13 cellular contexts compared by ENCODE assay signal in genomic region chr6:87731080-87731479, GRCh38. TPM values are rescaled to one million over a fixed set of nuclear protein-coding genes. Genes with fewer than 3 reads are reported as not detected.
DNase-seq lines count a peak whose midpoint lies in the region; ATAC-seq, FAIRE-seq and TF ChIP-seq lines count a peak whose summit lies in the region.
"Had no signal": no experiment of that assay in that cellular context is flagged by ENCODE, and none has a peak within 500 bp of the region (broad histone marks: within the 10 kb centered on the region; RNA-seq: fewer than 3 reads in every experiment).

No MANE protein-coding gene starts in this region.

- no peaks in the 10 kb centered on the region for H3K27me3 ChIP-seq in HepG2 (ENCODE audit: control insufficient read depth in 1 of 2, insufficient read depth in 2 of 2, low read length in 2 of 2)
- H3K27me3 ChIP-seq in right lobe of liver, result no peaks in the 10 kb centered on the region
- H3K27me3 ChIP-seq in mammary epithelial cell (ENCODE audit: insufficient read depth, low read length), result no peaks in the 10 kb centered on the region
- H3K27me3 ChIP-seq in neutrophil, result no peaks in the 10 kb centered on the region
- no peaks in the 10 kb centered on the region for H3K27me3 ChIP-seq in upper lobe of right lung

- H3K36me3 ChIP-seq in HepG2 (replicated peaks in 1 of 2; ENCODE audit: control insufficient read depth in 1 of 2, insufficient read depth in 2 of 2, low read length in 2 of 2) (no peaks in the 10 kb centered on the region), right lobe of liver (no peaks in the 10 kb centered on the region), mammary epithelial cell (ENCODE audit: insufficient read depth, low read length) (no peaks in the 10 kb centered on the region), neutrophil (no peaks in the 10 kb centered on the region), upper lobe of right lung (no peaks in the 10 kb centered on the region)

- in situ Hi-C loops in HepG2 (cut with HindIII; ENCODE audit: extremely low pct_ligation_motif_present, low pct_unique_long_range_greater_than_20kb) (no loop called here), mammary epithelial cell (cut with MboI; ENCODE audit: low sequenced_read_pairs in 2 of 2) (no loop called here)

- ATAC-seq in HepG2 (peak; percentile 21; the same call in 1 of the 3 replicates), right lobe of liver (no peak), upper lobe of right lung (no peak), HG02970 (IDR thresholded peaks at IDR 0.05; ENCODE audit: low FRiP score, unreplicated experiment) (no peak), GM21619 (IDR thresholded peaks at IDR 0.05; ENCODE audit: unreplicated experiment) (no peak)
- ATAC-seq: GM23338 had no signal

- TF ChIP-seq CTCF in HepG2 (CRISPR knock-in tag; IDR thresholded peaks at IDR 0.05) (no peak), right lobe of liver (IDR thresholded peaks at IDR 0.05) (no peak), mammary epithelial cell (conservative IDR thresholded peaks at IDR 0.05 in 1 of 2, IDR thresholded peaks at IDR 0.05 in 1 of 2; ENCODE audit: extremely low read depth in 1 of 2, insufficient read depth in 1 of 2, low read depth in 1 of 2, low read length in 2 of 2) (no peak), neutrophil (IDR thresholded peaks at IDR 0.05) (no peak), upper lobe of right lung (IDR thresholded peaks at IDR 0.05) (no peak)

- H3K9ac ChIP-seq in HepG2 (ENCODE audit: insufficient read depth, low read depth, low read length), result no peak overlapping the region
- peak overlapping the region; percentile 8 for H3K9ac ChIP-seq in mammary epithelial cell (ENCODE audit: insufficient read depth, low read length)

- no peak overlapping the region for H2AFZ ChIP-seq in HepG2 (ENCODE audit: low read length)
- no peak overlapping the region for H2AFZ ChIP-seq in mammary epithelial cell (ENCODE audit: low read depth, low read length)

- H3K9me3 ChIP-seq in HepG2 (ENCODE audit: low read length), result no peaks in the 10 kb centered on the region
- H3K9me3 ChIP-seq in right lobe of liver, result no peaks in the 10 kb centered on the region
- H3K9me3 ChIP-seq in mammary epithelial cell (replicated peaks; ENCODE audit: insufficient read depth, low read length), result no peaks in the 10 kb centered on the region
- H3K9me3 ChIP-seq in neutrophil, result no peaks in the 10 kb centered on the region
- no peaks in the 10 kb centered on the region for H3K9me3 ChIP-seq in upper lobe of right lung

- DNase-seq in HepG2 (ENCODE audit: low spot score) (no peak), right lobe of liver (no peak), mammary epithelial cell (no peak), upper lobe of right lung (no peak), SKM-1 (lab: John Stamatoyannopoulos, UW; ENCODE audit: unreplicated experiment) (no peak)
- DNase-seq: Calu3, DND-41 had no signal

- intact Hi-C loops in HepG2 (cut with micrococcal nuclease; ENCODE audit: unreplicated experiment) (loop anchor here (5.0 kb wide), 1 partner anchor 41 kb away; no protein-coding TSS in a partner anchor), right lobe of liver (cut with DNase I) (no loop called here), mammary epithelial cell (cut with micrococcal nuclease) (loop anchor here (2.0 kb wide), 1 partner anchor 66 kb away; no protein-coding TSS in a partner anchor), upper lobe of right lung (cut with DNase I) (no loop called here)

- H3K27ac ChIP-seq in HepG2 (ENCODE audit: extremely low read length, insufficient read depth, low read length) (no peak overlapping the region), right lobe of liver (no peak overlapping the region), mammary epithelial cell (ENCODE audit: insufficient read depth, low read depth, low read length) (peak overlapping the region; percentile 92), neutrophil (peak overlapping the region; percentile 95), upper lobe of right lung (peak overlapping the region; percentile 65)
- H3K27ac ChIP-seq: SK-N-MC had no signal

- dilution Hi-C loops in mammary epithelial cell (cut with HindIII; ENCODE audit: low sequenced_read_pairs), result no loop called here

- BruUV-seq in HepG2 (replicated peaks; lab: Mats Ljungman, UMichigan) (no TSS peak), mammary epithelial cell (replicated peaks; lab: Mats Ljungman, UMichigan) (no TSS peak)

- TF ChIP-seq RAD21 in HepG2 (CRISPR knock-in tag; IDR thresholded peaks at IDR 0.05), result no peak

- H3K79me2 ChIP-seq in HepG2 (ENCODE audit: insufficient read depth, low read length) (no peaks in the 10 kb centered on the region), mammary epithelial cell (ENCODE audit: insufficient read depth, low read length) (no peaks in the 10 kb centered on the region)

- peaks cover 48% of the 10 kb centered on the region for H3K4me1 ChIP-seq in HepG2 (ENCODE audit: insufficient read depth, low read length)
- peaks cover 0 to 18% (median 5%) of the 10 kb centered on the region in 4 donors for H3K4me1 ChIP-seq in right lobe of liver
- H3K4me1 ChIP-seq in mammary epithelial cell (ENCODE audit: insufficient read depth, low read length), result peaks cover 44% of the 10 kb centered on the region
- H3K4me1 ChIP-seq in neutrophil (ENCODE audit: control insufficient read depth in 1 of 2, insufficient read depth in 1 of 2, low read depth in 1 of 2, low read length in 1 of 2), result peaks cover 60 to 67% of the 10 kb centered on the region in 2 experiments
- peaks cover 24% of the 10 kb centered on the region for H3K4me1 ChIP-seq in upper lobe of right lung

- CTCF ChIA-PET in HepG2 (lab: Yijun Ruan, JAX; ENCODE audit: low intra/inter-chr PET ratio, low total read pairs), result no interaction called here
- CTCF ChIA-PET in mammary epithelial cell (lab: Charles Lee; ENCODE audit: low non-redundant PET), result interaction anchor here (0.7 kb wide), 1 partner anchor 28 kb away, joined by 16 read pairs; no protein-coding TSS in a partner anchor

- TF ChIP-seq EP300 in HepG2 (IDR thresholded peaks at IDR 0.05; ENCODE audit: low read depth in 2 of 2, low read length in 2 of 2), result no peak
- no peak for TF ChIP-seq EP300 in HepG2 (CRISPR knock-in tag; IDR thresholded peaks at IDR 0.05; ENCODE audit: borderline replicate concordance)

- POLR2A ChIA-PET in HepG2 (lab: Yijun Ruan, JAX), result interaction anchor here (0.7 to 2.0 kb wide), 2 partner anchors 29 to 228 kb away, joined by 3 to 5 read pairs; partner anchors contain the start of gene AKIRIN2

- H4K20me1 ChIP-seq in HepG2 (ENCODE audit: insufficient read depth, low read length) (no peaks in the 10 kb centered on the region), mammary epithelial cell (ENCODE audit: insufficient read depth, low read length) (no peaks in the 10 kb centered on the region)

- no peak for FAIRE-seq in HepG2 (lab: Jason Lieb, UNC)
- FAIRE-seq: A204.1 had no signal

- peak overlapping the region; percentile 25; the same call in 1 of the 2 replicates for H3K4me2 ChIP-seq in HepG2 (ENCODE audit: low read depth, low read length)
- peak overlapping the region; percentile 65 for H3K4me2 ChIP-seq in mammary epithelial cell (ENCODE audit: insufficient read depth, low read depth, low read length)
- H3K4me2 ChIP-seq: GM23338 had no signal

- H3K4me3 ChIP-seq in HepG2 (replicated peaks in 1 of 3; ENCODE audit: insufficient read depth in 1 of 3, low read depth in 2 of 3, low read length in 3 of 3), result no peak overlapping the region
- no peak overlapping the region for H3K4me3 ChIP-seq in right lobe of liver
- no peak overlapping the region for H3K4me3 ChIP-seq in mammary epithelial cell (replicated peaks in 1 of 3; ENCODE audit: insufficient read depth in 1 of 3, low read depth in 2 of 3, low read length in 3 of 3)
- peak overlapping the region; percentile 53 to 57 for H3K4me3 ChIP-seq in neutrophil (ENCODE audit: low read depth in 1 of 2, low read length in 1 of 2)
- H3K4me3 ChIP-seq in upper lobe of right lung, result no peak overlapping the region
- H3K4me3 ChIP-seq: GM23338 had no signal

- no peak for TF ChIP-seq POLR2A in HepG2 (IDR thresholded peaks at IDR 0.05; ENCODE audit: insufficient read depth in 1 of 2, low read depth in 2 of 2, low read length in 2 of 2)
- TF ChIP-seq POLR2A in right lobe of liver (IDR thresholded peaks at IDR 0.05), result no peak

TF ChIP-seq in HepG2, 621 proteins besides CTCF, POLR2A, EP300 and RAD21 (continues in another document):
- TF ChIP-seq HES4 (CRISPR knock-in tag; IDR thresholded peaks at IDR 0.05; ENCODE audit: borderline replicate concordance) (no peak), ZNF121 (CRISPR knock-in tag; IDR thresholded peaks at IDR 0.05) (peak; percentile 68; the same call in 1 of the 2 replicates), ZNF782 (CRISPR knock-in tag; IDR thresholded peaks at IDR 0.05; ENCODE audit: borderline replicate concordance) (no peak), CEBPG (CRISPR knock-in tag; IDR thresholded peaks at IDR 0.05) (peak; percentile 20; the same call in 1 of the 2 replicates)

RNA-seq across cellular contexts. Expression of gene AKIRIN2, which starts 29.0 kb away (rescaled TPM):
- total RNA-seq in HepG2 (2016; rRNA removed; fragmentation: Illumina TruSeq; extraction: Trizol) (23.4 and 29.2 TPM in 2 replicates), right lobe of liver (10 to 100 TPM; 10.6 to 25.3 (median 18.6) TPM), mammary epithelial cell (10 to 100 TPM; 32.7 to 65.7 TPM), upper lobe of right lung (56.6 TPM)
- 6.7 and 8.7 TPM in 2 replicates for total RNA-seq in HepG2 (2016; cell fraction: cytosol; rRNA removed; fragmentation: Illumina TruSeq; extraction: Trizol; ENCODE audit: low read depth)
- 21.0 and 29.6 TPM in 2 replicates for total RNA-seq in HepG2 (2016; cell fraction: insoluble cytoplasmic fraction; rRNA removed; fragmentation: Illumina TruSeq; extraction: Trizol)
- 30.2 and 32.7 TPM in 2 replicates for total RNA-seq in HepG2 (2016; cell fraction: membrane; rRNA removed; fragmentation: Illumina TruSeq; extraction: Trizol)
- total RNA-seq in HepG2 (2016; cell fraction: nucleus; rRNA removed; fragmentation: Illumina TruSeq; extraction: Trizol), result 28.7 and 38.1 TPM in 2 replicates
- polyA plus RNA-seq in HepG2 (2011; rRNA removed) (15.6 and 16.0 TPM in 2 replicates), mammary epithelial cell (23.1 TPM)
- 8.3 and 10.7 TPM in 2 replicates for polyA plus RNA-seq in HepG2 (2011; cell fraction: cytosol; rRNA removed)
- polyA plus RNA-seq in HepG2 (2011; cell fraction: nucleus; rRNA removed), result 22.6 and 23.5 TPM in 2 replicates
- polyA plus RNA-seq in HepG2 (2012), result 40.3 and 44.8 TPM in 2 replicates
- polyA plus RNA-seq in HepG2 (2016; cell fraction: cytosol; fragmentation: Illumina TruSeq; extraction: Trizol; ENCODE audit: low read depth), result 17.2 and 17.9 TPM in 2 replicates
- 59.2 and 61.5 TPM in 2 replicates for polyA plus RNA-seq in HepG2 (2016; cell fraction: insoluble cytoplasmic fraction; fragmentation: Illumina TruSeq; extraction: Trizol; ENCODE audit: low read depth)
- polyA plus RNA-seq in HepG2 (2016; cell fraction: membrane; fragmentation: Illumina TruSeq; extraction: Trizol; ENCODE audit: low read depth), result 34.9 and 39.3 TPM in 2 replicates
- polyA plus RNA-seq in HepG2 (2016; cell fraction: nucleus; fragmentation: Illumina TruSeq; extraction: Trizol; ENCODE audit: insufficient read depth, low read depth), result 58.6 and 63.2 TPM in 2 replicates
- polyA minus RNA-seq in HepG2 (2011; rRNA and poly(A)+ RNA removed; ENCODE audit: low replicate concordance), result 7.8 and 15.7 TPM in 2 replicates
- polyA minus RNA-seq in HepG2 (2011; cell fraction: cytosol; rRNA and poly(A)+ RNA removed), result 25.7 and 27.7 TPM in 2 replicates
- 40.0 and 50.9 TPM in 2 replicates for polyA minus RNA-seq in HepG2 (2011; cell fraction: nucleus; rRNA and poly(A)+ RNA removed)
- polyA minus RNA-seq in mammary epithelial cell, result 36.7 TPM

Comparison
In these comparisons a context has a peak if more than half of its experiments do, and no peak if none do; other contexts are left out.
1. intact Hi-C loops: an anchor here in HepG2 (5.0 kb wide) and mammary epithelial cell (2.0 kb wide); none called in right lobe of liver and upper lobe of right lung.
2. H3K27ac ChIP-seq: peak in mammary epithelial cell (single experiment), neutrophil (single experiment) and upper lobe of right lung (single experiment); none in HepG2 (single experiment) and right lobe of liver (0 of 3).
3. H3K4me3 ChIP-seq: peak in neutrophil (2 of 2); none in HepG2 (0 of 3), right lobe of liver (0 of 3), mammary epithelial cell (0 of 3) and upper lobe of right lung (single experiment).